ENCODE assay signal across 15 cellular contexts in the genomic region with DNA sequence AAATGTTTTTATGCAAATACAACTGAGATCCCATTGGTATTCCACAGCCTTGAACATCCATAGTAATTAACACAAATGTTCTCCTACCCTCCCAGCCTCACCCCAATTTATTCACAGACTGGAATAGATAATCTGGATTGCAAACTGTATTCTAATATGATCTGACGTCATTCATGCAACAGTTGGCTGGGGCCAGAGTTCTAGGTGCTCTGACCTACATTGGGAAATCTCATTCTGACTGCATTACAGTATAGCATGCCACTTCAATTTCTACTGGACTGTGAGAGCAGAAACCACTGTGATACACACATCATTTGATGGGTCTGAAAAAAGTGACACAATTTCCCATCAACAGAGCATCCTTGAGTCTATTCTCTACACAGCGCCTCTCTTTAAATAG.
DNase-seq lines count a peak whose midpoint lies in the region; ATAC-seq and TF ChIP-seq lines count a peak whose summit lies in the region.
"Had no signal": no experiment of that assay in that cellular context is flagged by ENCODE, and none has a peak within 500 bp of the region (broad histone marks: within the 10 kb centered on the region; RNA-seq: fewer than 3 reads in every experiment).

No MANE protein-coding gene starts in this region.

- H3K4me3 Mint-ChIP-seq in effector memory CD8-positive, alpha-beta T cell = no peak overlapping the region
- H3K4me3 Mint-ChIP-seq: CD8-positive, alpha-beta memory T cell; IgD-negative memory B cell had no signal

- 62 to 67% (median 67%) methylated on average over 2 of the region's 2 CpGs for WGBS in psoas muscle, 3 donors

- H3K27me3 Mint-ChIP-seq in effector memory CD8-positive, alpha-beta T cell = no peaks in the 10 kb centered on the region
- H3K27me3 Mint-ChIP-seq: CD8-positive, alpha-beta memory T cell; IgD-negative memory B cell had no signal

- no peaks in the 10 kb centered on the region for H3K4me1 Mint-ChIP-seq in effector memory CD8-positive, alpha-beta T cell (ENCODE audit: low read depth in 2 of 2)
- H3K4me1 Mint-ChIP-seq: CD8-positive, alpha-beta memory T cell had no signal

- H3K9me3 ChIP-seq in psoas muscle (no peaks in the 10 kb centered on the region), ascending aorta (no peaks in the 10 kb centered on the region)
- H3K9me3 ChIP-seq: Caco-2 had no signal

- H3K27me3 ChIP-seq in GM06990 (replicated peaks; ENCODE audit: control insufficient read depth, insufficient read depth, low read length) (no peaks in the 10 kb centered on the region), psoas muscle (ENCODE audit: insufficient read depth in 3 of 3, low read length in 2 of 3) (no peaks in the 10 kb centered on the region), ascending aorta (no peaks in the 10 kb centered on the region)

- H3K4me1 ChIP-seq in psoas muscle = no peaks in the 10 kb centered on the region
- H3K4me1 ChIP-seq in ascending aorta = peaks cover 0 to 4% of the 10 kb centered on the region in 2 donors
- H3K4me1 ChIP-seq: Caco-2 had no signal

- peaks cover 4% of the 10 kb centered on the region for H3K36me3 Mint-ChIP-seq in effector memory CD8-positive, alpha-beta T cell (ENCODE audit: insufficient read depth)
- H3K36me3 Mint-ChIP-seq: CD8-positive, alpha-beta memory T cell; IgD-negative memory B cell had no signal

- DNase-seq in DMS 273 (lab: John Stamatoyannopoulos, UW; ENCODE audit: unreplicated experiment) (peak; percentile 74), DMS 273 treated with DMSO at 0.1 percent for 48 hours (lab: John Stamatoyannopoulos, UW) (no peak), GM06990 (ENCODE audit: extremely low read depth, insufficient read length) (peak; percentile 8), NCI-H82 treated with DMSO at 0.1 percent for 48 hours (lab: John Stamatoyannopoulos, UW; ENCODE audit: unreplicated experiment) (peak; percentile 25), psoas muscle (no peak), ascending aorta (ENCODE audit: low spot score in 2 of 2) (no peak)
- DNase-seq in effector memory CD8-positive, alpha-beta T cell = no peak
- DNase-seq: Caco-2; CD8-positive, alpha-beta memory T cell; EL; KG1 had no signal

- no peak for TF ChIP-seq CTCF in GM06990 (IDR thresholded peaks at IDR 0.05; ENCODE audit: insufficient read depth, low read length, poor library complexity, severe bottlenecking)
- no peak for TF ChIP-seq CTCF in psoas muscle (IDR thresholded peaks at IDR 0.05)
- no peak for TF ChIP-seq CTCF in ascending aorta (IDR thresholded peaks at IDR 0.05)

- H3K9me3 Mint-ChIP-seq in effector memory CD8-positive, alpha-beta T cell = peaks cover 11 to 12% of the 10 kb centered on the region in 2 donors

- no peak overlapping the region for H3K27ac Mint-ChIP-seq in effector memory CD8-positive, alpha-beta T cell
- H3K27ac Mint-ChIP-seq: CD8-positive, alpha-beta memory T cell; IgD-negative memory B cell had no signal

- intact Hi-C loops in psoas muscle (cut with DNase I) = no loop called here
- intact Hi-C loops in ascending aorta (cut with DNase I) = no loop called here

- H3K36me3 ChIP-seq in GM06990 (ENCODE audit: control insufficient read depth, insufficient read depth, low read length) = no peaks in the 10 kb centered on the region
- no peaks in the 10 kb centered on the region for H3K36me3 ChIP-seq in psoas muscle (ENCODE audit: insufficient read depth in 1 of 2, low read depth in 1 of 2)
- no peaks in the 10 kb centered on the region for H3K36me3 ChIP-seq in ascending aorta

- H3K4me3 ChIP-seq in GM06990 (replicated peaks; ENCODE audit: low read depth, low read length) = no peak overlapping the region
- H3K4me3 ChIP-seq in psoas muscle = no peak overlapping the region
- H3K4me3 ChIP-seq in ascending aorta = no peak overlapping the region

- ATAC-seq in psoas muscle (peak in 3 of 4 donors; percentile 27 to 62 (median 41)), HG03354 (IDR thresholded peaks at IDR 0.05; ENCODE audit: poor library complexity, severe bottlenecking, unreplicated experiment) (no peak)
- ATAC-seq in effector memory CD8-positive, alpha-beta T cell (replicated peaks) = no peak
- ATAC-seq: HCT116 had no signal

- H3K27ac ChIP-seq in psoas muscle = no peak overlapping the region
- no peak overlapping the region for H3K27ac ChIP-seq in ascending aorta
- H3K27ac ChIP-seq: 22Rv1 had no signal

Comparison
In these comparisons a context has a peak if more than half of its experiments do, and no peak if none do; other contexts are left out.
1. DNase-seq: peak in DMS 273 (single experiment), GM06990 (single experiment) and NCI-H82 treated with DMSO at 0.1 percent for 48 hours (single experiment); none in DMS 273 treated with DMSO at 0.1 percent for 48 hours (single experiment), psoas muscle (0 of 2), ascending aorta (0 of 2) and effector memory CD8-positive, alpha-beta T cell (0 of 3).
2. ATAC-seq: peak in psoas muscle (3 of 4); none in HG03354 (single experiment) and effector memory CD8-positive, alpha-beta T cell (single experiment).